23 cellular contexts compared by ENCODE assay signal in genomic region chr2:192007819-192008218, GRCh38.
DNase-seq lines count a peak whose midpoint lies in the region; ATAC-seq and TF ChIP-seq lines count a peak whose summit lies in the region.
"Had no signal": no experiment of that assay in that cellular context is flagged by ENCODE, and none has a peak within 500 bp of the region (broad histone marks: within the 10 kb centered on the region; RNA-seq: fewer than 3 reads in every experiment).

No MANE protein-coding gene starts in this region.

- H2BK15ac ChIP-seq in mesenchymal stem cell (ENCODE audit: low read depth, poor library complexity, severe bottlenecking) = peak overlapping the region; percentile 80

- peak overlapping the region; percentile 10 to 46 for H3K4ac ChIP-seq in mesenchymal stem cell (ENCODE audit: low read depth in 1 of 2, low read length in 2 of 2)

- H3K4me2 ChIP-seq in mesenchymal stem cell (ENCODE audit: low read length, poor library complexity, severe bottlenecking) = no peak overlapping the region
- H3K4me2 ChIP-seq: smooth muscle cell had no signal

- no peak for TF ChIP-seq CTCF in fibroblast of pulmonary artery (IDR thresholded peaks at IDR 0.05; ENCODE audit: low read length, missing control alignments)

- no peak overlapping the region for H3K14ac ChIP-seq in mesenchymal stem cell (ENCODE audit: low read length in 2 of 2)

- peak overlapping the region; percentile 56 for H2AFZ ChIP-seq in mesenchymal stem cell (ENCODE audit: low read depth, low read length)

- H3K18ac ChIP-seq in mesenchymal stem cell (ENCODE audit: low read depth in 1 of 2, low read length in 2 of 2) = peak overlapping the region in 1 of 2 experiments; percentile 70

- no peak overlapping the region for H3K4me3 ChIP-seq in fibroblast of pulmonary artery (replicated peaks; ENCODE audit: low read depth, low read length)
- no peak overlapping the region for H3K4me3 ChIP-seq in mesenchymal stem cell (ENCODE audit: insufficient read depth in 1 of 2, low read depth in 1 of 2, low read length in 2 of 2)
- H3K4me3 ChIP-seq: adrenal gland, smooth muscle cell had no signal

- no peak overlapping the region for H3K9ac ChIP-seq in mesenchymal stem cell (ENCODE audit: low read length)

- no peaks in the 10 kb centered on the region for H3K27me3 ChIP-seq in mesenchymal stem cell (ENCODE audit: control insufficient read depth in 1 of 2, insufficient read depth in 1 of 2, low read length in 2 of 2)
- H3K27me3 ChIP-seq: adrenal gland had no signal

- H4K91ac ChIP-seq in mesenchymal stem cell (ENCODE audit: low read length) = no peak overlapping the region

- peak; percentile 60 for DNase-seq in AG20443 (ENCODE audit: low spot score)
- DNase-seq in amniotic epithelial cell (ENCODE audit: low read depth) = peak; percentile 35
- peak; percentile 53 for DNase-seq in fibroblast of pulmonary artery (ENCODE audit: low read depth)
- DNase-seq in mesenchymal stem cell = peak; percentile 65
- no peak for DNase-seq in C1 segment of cervical spinal cord (lab: John Stamatoyannopoulos, UW)
- no peak for DNase-seq in SHP77 (lab: John Stamatoyannopoulos, UW)
- DNase-seq in nucleus accumbens (lab: John Stamatoyannopoulos, UW) = no peak
- DNase-seq: ACHN; activated CD4-positive, alpha-beta T cell treated with anti-CD3 and anti-CD28 coated beads, Interleukin-2, amount 50 U/mL, for 4 hours; activated effector memory CD4-positive, alpha-beta T cell treated with anti-CD3 and anti-CD28 coated beads, Interleukin-2, amount 50 U/mL, for 16 hours; adrenal gland; CD4-positive, CD25-positive, alpha-beta regulatory T cell; DMS153; endodermal cell; mesendoderm; NCI-H1694; NCI-H774; SIG-M5; stimulated activated CD4-positive, alpha-beta T cell treated with anti-CD3 and anti-CD28 coated beads, Interleukin-4, amount 100 ng/mL, for 1 hour; T-helper 2 cell had no signal

- no peaks in the 10 kb centered on the region for H3K79me1 ChIP-seq in mesenchymal stem cell (replicated peaks; ENCODE audit: low read length, poor library complexity, severe bottlenecking)

- 100% methylated on average over 1 of the region's 2 CpGs for WGBS in mesenchymal stem cell

- H3K4me1 ChIP-seq in mesenchymal stem cell (ENCODE audit: control insufficient read depth, insufficient read depth, low read depth, low read length) = no peaks in the 10 kb centered on the region
- H3K4me1 ChIP-seq: adrenal gland had no signal

- H2BK120ac ChIP-seq in mesenchymal stem cell (ENCODE audit: low read depth, low read length) = no peak overlapping the region

- no peak overlapping the region for H2AK5ac ChIP-seq in mesenchymal stem cell (ENCODE audit: low read length, severe bottlenecking)

- ATAC-seq in HG03565 (IDR thresholded peaks at IDR 0.05; ENCODE audit: unreplicated experiment) = no peak
- ATAC-seq: natural killer cell treated with Interleukin-12 subunit alpha and Interleukin-12 subunit beta and Interleukin-15 and Interleukin-18, amount 100 ng/mL, for 72 hours had no signal

- H3K9me3 ChIP-seq in mesenchymal stem cell (ENCODE audit: control insufficient read depth, low read length) = no peaks in the 10 kb centered on the region
- H3K9me3 ChIP-seq: adrenal gland had no signal

- no peak overlapping the region for H3K27ac ChIP-seq in mesenchymal stem cell (ENCODE audit: low read length, poor library complexity, severe bottlenecking)
- H3K27ac ChIP-seq: adrenal gland had no signal

- peak overlapping the region; percentile 75 for H4K8ac ChIP-seq in mesenchymal stem cell (ENCODE audit: low read length)

- H3K36me3 ChIP-seq in mesenchymal stem cell (ENCODE audit: control insufficient read depth in 1 of 2, insufficient read depth in 2 of 2, low read depth in 1 of 2, low read length in 2 of 2) = no peaks in the 10 kb centered on the region
- H3K36me3 ChIP-seq: adrenal gland had no signal

- no peak overlapping the region for H3K23ac ChIP-seq in mesenchymal stem cell (ENCODE audit: low read length in 2 of 2)

- no peak overlapping the region for H2BK5ac ChIP-seq in mesenchymal stem cell (ENCODE audit: low read depth, low read length, poor library complexity, severe bottlenecking)

- H2BK12ac ChIP-seq in mesenchymal stem cell (ENCODE audit: low read length in 2 of 2) = peak overlapping the region; percentile 1 to 72

Comparison
In these comparisons a context has a peak if more than half of its experiments do, and no peak if none do; other contexts are left out.
1. DNase-seq: peak in AG20443 (single experiment), amniotic epithelial cell (single experiment), fibroblast of pulmonary artery (single experiment) and mesenchymal stem cell (single experiment); none in C1 segment of cervical spinal cord (0 of 14), SHP77 (0 of 2) and nucleus accumbens (0 of 56).